In genomic region chr5:139784488-139784887, GRCh38 we compare ENCODE assay signal across 27 cellular contexts.
"Had no signal": no experiment of that assay in that cellular context is flagged by ENCODE, and none has a peak within 500 bp of the region (broad histone marks: within the 10 kb centered on the region; RNA-seq: fewer than 3 reads in every experiment).

No MANE protein-coding gene starts in this region.

- H2AFZ ChIP-seq: parathyroid adenoma had no signal

- H3K27ac Mint-ChIP-seq: natural killer cell; nephron; progenitor cell of endocrine pancreas; stimulated activated effector memory CD8-positive, alpha-beta T cell treated with anti-CD3 and anti-CD28 coated beads, Interleukin-12 subunit alpha, Interleukin-12 subunit beta, amount 100 ng/mL, for 72 hours; stimulated activated naive B cell treated with anti-CD40 and anti-IgM and Interleukin-4, amounts not matched to agents 10 μg/mL and 1 μg/mL and 100 μg/mL, for 72 hours; stimulated activated naive CD8-positive, alpha-beta T cell treated with anti-CD3 and anti-CD28 coated beads, Interleukin-15, Interleukin-2, amounts not matched to agents 100 ng/mL and 50 ng/mL, for 24 hours had no signal

- H3K36me3 ChIP-seq: neutrophil, ovary, right lobe of liver, sigmoid colon, stomach, thoracic aorta, thyroid gland, tibial nerve, upper lobe of left lung, vagina had no signal

- H3K27ac ChIP-seq: neutrophil, ovary, parathyroid adenoma, psoas muscle, right lobe of liver, sigmoid colon, stomach, thoracic aorta, thyroid gland, tibial nerve, upper lobe of left lung, vagina had no signal

- H3K4me1 ChIP-seq: parathyroid adenoma, psoas muscle, right lobe of liver had no signal

- H3K4me1 Mint-ChIP-seq: natural killer cell, nephron had no signal

- H3K36me3 Mint-ChIP-seq: natural killer cell; stimulated activated effector memory CD8-positive, alpha-beta T cell treated with anti-CD3 and anti-CD28 coated beads, Interleukin-12 subunit alpha, Interleukin-12 subunit beta, amount 100 ng/mL, for 72 hours had no signal

- H3K79me2 ChIP-seq: parathyroid adenoma had no signal

- H3K4me3 Mint-ChIP-seq: natural killer cell; nephron; stimulated activated effector memory CD8-positive, alpha-beta T cell treated with anti-CD3 and anti-CD28 coated beads, Interleukin-12 subunit alpha, Interleukin-12 subunit beta, amount 100 ng/mL, for 72 hours; stimulated activated naive B cell treated with anti-CD40 and anti-IgM and Interleukin-4, amounts not matched to agents 10 μg/mL and 1 μg/mL and 100 μg/mL, for 72 hours; stimulated activated naive CD8-positive, alpha-beta T cell treated with anti-CD3 and anti-CD28 coated beads, Interleukin-15, Interleukin-2, amounts not matched to agents 100 ng/mL and 50 ng/mL, for 24 hours had no signal

- H3K9ac ChIP-seq: parathyroid adenoma had no signal

- DNase-seq: natural killer cell; nucleus accumbens; ovary; right lobe of liver; sigmoid colon; small intestine; stimulated activated CD4-positive, alpha-beta T cell treated with anti-CD3 and anti-CD28 coated beads, Interleukin-15, amount 100 ng/mL, for 24 hours; stimulated activated CD4-positive, alpha-beta T cell treated with anti-CD3 and anti-CD28 coated beads, Interleukin-2, amount 100 ng/mL, for 24 hours; stimulated activated CD4-positive, alpha-beta T cell treated with anti-CD3 and anti-CD28 coated beads, Interleukin-2, amount 100 ng/mL, for 48 hours; stimulated activated CD4-positive, alpha-beta T cell treated with anti-CD3 and anti-CD28 coated beads, Interleukin-4, amount 100 ng/mL, for 24 hours; stimulated activated naive B cell treated with anti-CD40 and anti-IgM and Interleukin-4, amounts not matched to agents 10 μg/mL and 1 μg/mL and 100 μg/mL, for 72 hours; stimulated activated naive CD4-positive, alpha-beta T cell treated with Interleukin-2 at 50 U/mL for 16 hours; stomach; thyroid gland; trophoblast cell; upper lobe of left lung had no signal

- H3K9me3 Mint-ChIP-seq: natural killer cell; nephron; stimulated activated effector memory CD8-positive, alpha-beta T cell treated with anti-CD3 and anti-CD28 coated beads, Interleukin-12 subunit alpha, Interleukin-12 subunit beta, amount 100 ng/mL, for 72 hours; stimulated activated naive B cell treated with anti-CD40 and anti-IgM and Interleukin-4, amounts not matched to agents 10 μg/mL and 1 μg/mL and 100 μg/mL, for 72 hours; stimulated activated naive CD8-positive, alpha-beta T cell treated with anti-CD3 and anti-CD28 coated beads, Interleukin-15, Interleukin-2, amounts not matched to agents 100 ng/mL and 50 ng/mL, for 24 hours had no signal

- H3K9me3 ChIP-seq: neutrophil, ovary, psoas muscle, right lobe of liver, sigmoid colon, stomach, thoracic aorta, thyroid gland, tibial nerve, upper lobe of left lung, vagina had no signal

- ATAC-seq: natural killer cell; psoas muscle; right cardiac atrium; right lobe of liver; stimulated activated effector memory CD8-positive, alpha-beta T cell treated with anti-CD3 and anti-CD28 coated beads, Interleukin-12 subunit alpha, Interleukin-12 subunit beta, amount 100 ng/mL, for 72 hours; stimulated activated naive B cell treated with anti-CD40 and anti-IgM and Interleukin-4, amounts not matched to agents 10 μg/mL and 1 μg/mL and 100 μg/mL, for 72 hours had no signal

- H3K4me3 ChIP-seq: ovary, psoas muscle, right lobe of liver, sigmoid colon, stomach, thoracic aorta, thyroid gland, tibial nerve, upper lobe of left lung, vagina had no signal

- H3K27me3 ChIP-seq: ovary, right lobe of liver, sigmoid colon, thyroid gland, tibial nerve, upper lobe of left lung, vagina had no signal
